Comparison of ENCODE assay signal across 21 cellular contexts in genomic region chr12:13112968-13113367, GRCh38. TPM values are rescaled to one million over a fixed set of nuclear protein-coding genes. Genes with fewer than 3 reads are reported as not detected.
DNase-seq lines count a peak whose midpoint lies in the region; ATAC-seq, FAIRE-seq and TF ChIP-seq lines count a peak whose summit lies in the region.
"Had no signal": no experiment of that assay in that cellular context is flagged by ENCODE, and none has a peak within 500 bp of the region (broad histone marks: within the 10 kb centered on the region; RNA-seq: fewer than 3 reads in every experiment).

No MANE protein-coding gene starts in this region.

- H3K4me3 Mint-ChIP-seq in T-helper 17 cell (no peak overlapping the region), GM23338 (no peak overlapping the region)
- H3K4me3 Mint-ChIP-seq: CD4-positive, alpha-beta memory T cell; H9 had no signal

- ATAC-seq in A549, result peak in 1 of 2 experiments; percentile 63; a peak in 1 of 6 replicates
- ATAC-seq in T-helper 17 cell, result no peak
- no peak for ATAC-seq in GM23338
- ATAC-seq: HCT116 had no signal

- H2BK5ac ChIP-seq in mesenchymal stem cell (ENCODE audit: low read depth, low read length, poor library complexity, severe bottlenecking), result no peak overlapping the region

- H3K9me3 ChIP-seq in A549, result peaks cover 6% of the 10 kb centered on the region
- peaks cover 4% of the 10 kb centered on the region for H3K9me3 ChIP-seq in mesenchymal stem cell (ENCODE audit: control insufficient read depth, low read length)
- no peaks in the 10 kb centered on the region for H3K9me3 ChIP-seq in small intestine (ENCODE audit: control insufficient read depth, low read depth)
- H3K9me3 ChIP-seq in T-helper 17 cell (ENCODE audit: control insufficient read depth, low read length, poor library complexity, severe bottlenecking), result no peaks in the 10 kb centered on the region

- H4K91ac ChIP-seq in mesenchymal stem cell (ENCODE audit: low read length), result no peak overlapping the region

- H3K27ac Mint-ChIP-seq in T-helper 17 cell (no peak overlapping the region), GM23338 (no peak overlapping the region)
- H3K27ac Mint-ChIP-seq: CD4-positive, alpha-beta memory T cell; H9 had no signal

- no peaks in the 10 kb centered on the region for H3K79me2 ChIP-seq in GM23338 (replicated peaks; ENCODE audit: insufficient read depth)

- peaks cover 2% of the 10 kb centered on the region for H3K4me1 Mint-ChIP-seq in T-helper 17 cell
- peaks cover 25% of the 10 kb centered on the region for H3K4me1 Mint-ChIP-seq in GM23338
- H3K4me1 Mint-ChIP-seq: CD4-positive, alpha-beta memory T cell had no signal

- peaks cover 42% of the 10 kb centered on the region for H3K27me3 Mint-ChIP-seq in T-helper 17 cell
- peaks cover 6% of the 10 kb centered on the region for H3K27me3 Mint-ChIP-seq in GM23338 (ENCODE audit: insufficient read depth, low read depth, poor library complexity)

- POLR2A ChIA-PET in A549 (lab: Yijun Ruan, JAX), result interaction anchor here (0.6 kb wide), 1 partner anchor 83 kb away, joined by 4 read pairs; the partner anchor contains the start of gene EMP1

- CTCF ChIA-PET in A549 (lab: Yijun Ruan, JAX), result interaction anchor here (1.4 kb wide), 1 partner anchor 10 kb away, joined by 3 read pairs; no protein-coding TSS in a partner anchor

- no peaks in the 10 kb centered on the region; the same call in 1 of the 2 replicates for H3K9me2 ChIP-seq in GM23338 (ENCODE audit: insufficient read depth)

- H2BK12ac ChIP-seq in mesenchymal stem cell (ENCODE audit: low read length in 2 of 2), result no peak overlapping the region

- no peaks in the 10 kb centered on the region for H3K79me1 ChIP-seq in mesenchymal stem cell (replicated peaks; ENCODE audit: low read length, poor library complexity, severe bottlenecking)

- H2AK5ac ChIP-seq in mesenchymal stem cell (ENCODE audit: low read length, severe bottlenecking), result peak overlapping the region; percentile 66

- H3K27me3 ChIP-seq in mesenchymal stem cell (ENCODE audit: control insufficient read depth in 1 of 2, insufficient read depth in 1 of 2, low read length in 2 of 2) (no peaks in the 10 kb centered on the region), small intestine (ENCODE audit: control insufficient read depth in 2 of 2, insufficient read depth in 2 of 2, low read length in 2 of 2) (no peaks in the 10 kb centered on the region), GM23338 (ENCODE audit: insufficient read depth) (no peaks in the 10 kb centered on the region)

- no peak for FAIRE-seq in A549 (lab: Jason Lieb, UNC)
- FAIRE-seq in small intestine (lab: Jason Lieb, UNC), result no peak
- FAIRE-seq: GM12891, GM18507, H1 had no signal

- no peak overlapping the region for H3K18ac ChIP-seq in mesenchymal stem cell (ENCODE audit: low read depth in 1 of 2, low read length in 2 of 2)

- no peak for TF ChIP-seq RAD21 in A549 (conservative IDR thresholded peaks at IDR 0.05 in 1 of 2, IDR thresholded peaks at IDR 0.05 in 1 of 2)

- no peaks in the 10 kb centered on the region for H3F3A ChIP-seq in GM23338 (replicated peaks; ENCODE audit: low read depth)

- no peak overlapping the region for H2BK15ac ChIP-seq in mesenchymal stem cell (ENCODE audit: low read depth, poor library complexity, severe bottlenecking)

- peaks cover 18% of the 10 kb centered on the region; the same call in 2 of the 3 replicates for H3K9me3 Mint-ChIP-seq in GM23338

- no peak overlapping the region for H3K23ac ChIP-seq in mesenchymal stem cell (ENCODE audit: low read length in 2 of 2)

- H3K4me2 ChIP-seq in A549, result peak overlapping the region; percentile 43
- H3K4me2 ChIP-seq in mesenchymal stem cell (ENCODE audit: low read length, poor library complexity, severe bottlenecking), result no peak overlapping the region
- no peak overlapping the region for H3K4me2 ChIP-seq in GM23338

- no peak for TF ChIP-seq POLR2A in A549 (IDR thresholded peaks at IDR 0.05; ENCODE audit: low read length)

- H4K20me1 ChIP-seq in GM23338 (replicated peaks; ENCODE audit: insufficient read depth), result no peaks in the 10 kb centered on the region

- H3K36me3 ChIP-seq in mesenchymal stem cell (ENCODE audit: control insufficient read depth in 1 of 2, insufficient read depth in 2 of 2, low read depth in 1 of 2, low read length in 2 of 2), result no peaks in the 10 kb centered on the region
- H3K36me3 ChIP-seq in small intestine (ENCODE audit: control insufficient read depth in 2 of 2, insufficient read depth in 2 of 2, low read length in 2 of 2), result no peaks in the 10 kb centered on the region
- H3K36me3 ChIP-seq in GM23338 (ENCODE audit: insufficient read depth), result no peaks in the 10 kb centered on the region

- TF ChIP-seq EP300 in A549 (IDR thresholded peaks at IDR 0.05), result no peak

- no peak overlapping the region for H2AFZ ChIP-seq in mesenchymal stem cell (ENCODE audit: low read depth, low read length)
- no peak overlapping the region for H2AFZ ChIP-seq in GM23338

- no peak overlapping the region for H3K4ac ChIP-seq in mesenchymal stem cell (ENCODE audit: low read depth in 1 of 2, low read length in 2 of 2)

- WGBS in A549 (ENCODE audit: missing lambda C conversion rate), result 54% methylated on average over 6 of the region's 6 CpGs
- 91% methylated on average over 5 of the region's 6 CpGs for WGBS in mesenchymal stem cell
- 60 to 83% (median 72%) methylated on average over 6 of the region's 6 CpGs for WGBS in small intestine, 3 donors

- no peak for TF ChIP-seq CTCF in A549 (IDR thresholded peaks at IDR 0.05)
- TF ChIP-seq CTCF in GM23338 (conservative IDR thresholded peaks at IDR 0.05; ENCODE audit: low read depth in 2 of 2), result no peak

- no peak overlapping the region for H2BK120ac ChIP-seq in mesenchymal stem cell (ENCODE audit: low read depth, low read length)

- H3K9ac ChIP-seq in mesenchymal stem cell (ENCODE audit: low read length), result no peak overlapping the region

- H3K36me3 Mint-ChIP-seq in T-helper 17 cell (ENCODE audit: low read depth) (peaks cover 2% of the 10 kb centered on the region), GM23338 (ENCODE audit: low read depth) (peaks cover 9% of the 10 kb centered on the region)
- H3K36me3 Mint-ChIP-seq: CD4-positive, alpha-beta memory T cell had no signal

- DNase-seq in A549 (ENCODE audit: low read depth in 1 of 2, low spot score in 1 of 2), result no peak
- peak; percentile 23 for DNase-seq in RKO (ENCODE audit: low spot score)
- no peak for DNase-seq in mesenchymal stem cell
- peak; percentile 55 for DNase-seq in small intestine
- no peak for DNase-seq in T-helper 17 cell
- DNase-seq in GM23338 (ENCODE audit: low spot score), result no peak
- DNase-seq in middle frontal gyrus (ENCODE audit: extremely low spot score, low spot score), result no peak
- DNase-seq: 8988T; C1 segment of cervical spinal cord; Calu3; CD4-positive, alpha-beta memory T cell; COR-L47; DMS53; DMS79 treated with DMSO at 0.1 percent for 48 hours; GF-D8; H9 had no signal

- H3K14ac ChIP-seq in mesenchymal stem cell (ENCODE audit: low read length in 2 of 2), result no peak overlapping the region

- peak overlapping the region; percentile 21 to 32; a peak in 4 of 6 replicates for H3K27ac ChIP-seq in A549
- H3K27ac ChIP-seq in mesenchymal stem cell (ENCODE audit: low read length, poor library complexity, severe bottlenecking), result no peak overlapping the region
- H3K27ac ChIP-seq in small intestine (ENCODE audit: low read depth in 1 of 2, low read length in 1 of 2), result no peak overlapping the region
- no peak overlapping the region for H3K27ac ChIP-seq in GM23338 (ENCODE audit: low read depth)

- H4K8ac ChIP-seq in mesenchymal stem cell (ENCODE audit: low read length), result no peak overlapping the region

- peaks cover 8% of the 10 kb centered on the region for H3K4me1 ChIP-seq in A549
- H3K4me1 ChIP-seq in mesenchymal stem cell (ENCODE audit: control insufficient read depth, insufficient read depth, low read depth, low read length), result peaks cover 3% of the 10 kb centered on the region
- peaks cover 0 to 2% of the 10 kb centered on the region in 2 donors for H3K4me1 ChIP-seq in small intestine (ENCODE audit: control insufficient read depth in 2 of 2, insufficient read depth in 1 of 2, low read depth in 1 of 2, low read length in 1 of 2)
- H3K4me1 ChIP-seq in GM23338 (ENCODE audit: insufficient read depth), result peaks cover 31% of the 10 kb centered on the region

- H3K4me3 ChIP-seq in A549, result no peak overlapping the region
- H3K4me3 ChIP-seq in mesenchymal stem cell (ENCODE audit: insufficient read depth in 1 of 2, low read depth in 1 of 2, low read length in 2 of 2), result no peak overlapping the region
- H3K4me3 ChIP-seq in small intestine (ENCODE audit: low read depth in 1 of 2, low read length in 2 of 2), result no peak overlapping the region
- H3K4me3 ChIP-seq in GM23338, result no peak overlapping the region

TF ChIP-seq in A549, 52 proteins besides CTCF, POLR2A, EP300 and RAD21 (continues in another document):
- no peak for TF ChIP-seq EHMT2 (IDR thresholded peaks at IDR 0.05; ENCODE audit: low read depth)
- TF ChIP-seq HDAC2 (IDR thresholded peaks at IDR 0.05), result no peak
- no peak for TF ChIP-seq TFCP2L1 (CRISPR knock-in tag; IDR thresholded peaks at IDR 0.05)

RNA-seq across cellular contexts. Expression of gene GSG1, which starts 9.5 kb away (rescaled TPM):
- not detected in 2 replicates for polyA plus RNA-seq in A549 (2011; rRNA removed)
- 0.06 and 0.09 TPM in 2 replicates for polyA plus RNA-seq in A549 (2012; cell fraction: cytosol; rRNA removed)
- polyA plus RNA-seq in A549 (2012; cell fraction: nucleus; rRNA removed), result 0.07 and 0.10 TPM in 2 replicates
- 0.06 to 0.26 TPM (median 0.16 TPM) in 3 replicates for polyA plus RNA-seq in A549 (2017; fragmentation: RNase III; extraction: RNeasy Plus Mini Kit Qiagen cat#74134 plus additional on column Dnase treatment)
- polyA minus RNA-seq in A549 (2011; rRNA and poly(A)+ RNA removed), result 0.25 TPM in 1 of 2 replicates, not detected in the other
- polyA plus RNA-seq in mesenchymal stem cell (2013, experiment 1 of 2), result 0.04 TPM
- not detected for polyA plus RNA-seq in mesenchymal stem cell (2013, experiment 2 of 2)
- polyA plus RNA-seq in small intestine, result 10 to 100 TPM in 1 of 3 donors, 1 to 10 TPM in 1, under 1 TPM in 1; 0.85 to 13.2 (median 2.2) TPM
- not detected for total RNA-seq in T-helper 17 cell
- 0.17 and 1.0 TPM in 2 replicates for total RNA-seq in GM23338 (2014; rRNA removed; shearing (Covaris generic))
- 0.63 and 1.5 TPM in 2 replicates for polyA plus RNA-seq in GM23338 (2016; fragmentation: Nextera tagmentation; extraction: Ambion mirVana)
- total RNA-seq: Calu3; CD4-positive, alpha-beta memory T cell; Daoy had no signal

Comparison
In these comparisons a context has a peak if more than half of its experiments do, and no peak if none do; other contexts are left out.
1. DNase-seq: peak in RKO (single experiment) and small intestine (single experiment); none in A549 (0 of 2), mesenchymal stem cell (single experiment), T-helper 17 cell (0 of 3), GM23338 (single experiment) and middle frontal gyrus (single experiment).
2. H3K27ac ChIP-seq: peak in A549 (2 of 2); none in mesenchymal stem cell (single experiment), small intestine (0 of 2) and GM23338 (single experiment).